14 cellular contexts compared by ENCODE assay signal in the genomic region with DNA sequence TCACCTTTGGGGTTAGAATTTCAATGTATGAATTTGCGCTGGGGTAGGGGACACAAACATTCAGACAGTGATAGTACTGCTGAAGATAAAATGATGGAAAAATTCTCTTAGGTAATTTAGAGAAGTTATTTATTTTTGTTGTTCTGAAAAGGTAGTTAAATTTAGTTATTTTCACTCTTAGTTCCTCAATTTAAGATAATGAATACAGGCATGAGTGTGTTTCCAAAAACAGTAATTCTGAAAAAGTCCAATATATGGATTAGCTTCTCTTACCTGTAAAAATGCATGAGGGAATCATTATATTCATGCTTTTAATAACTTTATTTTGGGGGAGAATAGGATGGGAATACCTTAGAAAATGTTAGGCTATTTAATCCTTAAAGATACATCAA.
DNase-seq lines count a peak whose midpoint lies in the region; ATAC-seq, FAIRE-seq and TF ChIP-seq lines count a peak whose summit lies in the region.
"Had no signal": no experiment of that assay in that cellular context is flagged by ENCODE, and none has a peak within 500 bp of the region (broad histone marks: within the 10 kb centered on the region; RNA-seq: fewer than 3 reads in every experiment).

No MANE protein-coding gene starts in this region.

- no peak overlapping the region for H3K4me2 ChIP-seq in HepG2 (ENCODE audit: low read depth, low read length)

- H3K9ac ChIP-seq in HepG2 (ENCODE audit: insufficient read depth, low read depth, low read length): no peak overlapping the region

- DNase-seq in WTC11 (ENCODE audit: low spot score) (no peak), HepG2 (ENCODE audit: low spot score) (no peak), spleen (no peak), medulla oblongata (ENCODE audit: extremely low spot score) (no peak)
- no peak for DNase-seq in activated CD4-positive, CD25-positive, alpha-beta regulatory T cell treated with anti-CD3 and anti-CD28 coated beads, Interleukin-2, amount 50 U/mL, for 72 hours
- DNase-seq: activated T-cell treated with anti-CD3 and anti-CD28 coated beads, Interleukin-2, amount 50 U/mL, for 72 hours; head of caudate nucleus; left colon; NCI-H2081 treated with DMSO at 0.1 percent for 48 hours; stimulated activated CD4-positive, alpha-beta T cell treated with anti-CD3 and anti-CD28 coated beads, Interleukin-2, amount 100 ng/mL, for 48 hours had no signal

- peaks cover 4% of the 10 kb centered on the region for H3K9me3 Mint-ChIP-seq in WTC11
- H3K9me3 Mint-ChIP-seq: activated T-cell treated with anti-CD3 and anti-CD28 coated beads, Interleukin-2, amount 50 U/mL, for 72 hours; stimulated activated naive CD8-positive, alpha-beta T cell treated with anti-CD3 and anti-CD28 coated beads, Interleukin-15, Interleukin-2, amounts not matched to agents 100 ng/mL and 50 ng/mL, for 24 hours had no signal

- H3K27ac ChIP-seq in HepG2 (ENCODE audit: extremely low read length, insufficient read depth, low read length): peak overlapping the region; percentile 89
- peak overlapping the region in 6 of 8 donors; percentile 24 to 92 (median 84) for H3K27ac ChIP-seq in spleen

- no peaks in the 10 kb centered on the region for H3K9me3 ChIP-seq in HepG2 (ENCODE audit: low read length)
- H3K9me3 ChIP-seq in spleen: no peaks in the 10 kb centered on the region

- no TSS peak for BruUV-seq in HepG2 (replicated peaks; lab: Mats Ljungman, UMichigan)

- peaks cover 85% of the 10 kb centered on the region for H3K4me1 Mint-ChIP-seq in WTC11

- H3K27me3 Mint-ChIP-seq in WTC11 (ENCODE audit: low read depth): no peaks in the 10 kb centered on the region
- H3K27me3 Mint-ChIP-seq: stimulated activated naive CD8-positive, alpha-beta T cell treated with anti-CD3 and anti-CD28 coated beads, Interleukin-15, Interleukin-2, amounts not matched to agents 100 ng/mL and 50 ng/mL, for 24 hours had no signal

- intact Hi-C loops in HepG2 (cut with micrococcal nuclease; ENCODE audit: unreplicated experiment): loop anchor here (5.0 kb wide), 1 partner anchor 39 kb away; no protein-coding TSS in a partner anchor
- intact Hi-C loops in spleen (cut with DNase I; ENCODE audit: low total_unique reads): no loop called here

- H3K36me3 Mint-ChIP-seq in WTC11: 0 out of 2 replicates have a peak, but pooled peaks cover 4% of the 10 kb centered on the region

- peak overlapping the region; percentile 98; the same call in 1 of the 2 replicates for H3K27ac Mint-ChIP-seq in WTC11
- H3K27ac Mint-ChIP-seq: activated T-cell treated with anti-CD3 and anti-CD28 coated beads, Interleukin-2, amount 50 U/mL, for 72 hours; stimulated activated naive CD8-positive, alpha-beta T cell treated with anti-CD3 and anti-CD28 coated beads, Interleukin-15, Interleukin-2, amounts not matched to agents 100 ng/mL and 50 ng/mL, for 24 hours had no signal

- no peak for TF ChIP-seq POLR2A in HepG2 (IDR thresholded peaks at IDR 0.05; ENCODE audit: insufficient read depth in 1 of 2, low read depth in 2 of 2, low read length in 2 of 2)
- no peak for TF ChIP-seq POLR2A in spleen (IDR thresholded peaks at IDR 0.05)

- no peak overlapping the region for H3K4me3 ChIP-seq in HepG2 (replicated peaks in 1 of 3; ENCODE audit: insufficient read depth in 1 of 3, low read depth in 2 of 3, low read length in 3 of 3)
- no peak overlapping the region for H3K4me3 ChIP-seq in spleen

- CTCF ChIA-PET in WTC11 (lab: Charles Lee) (interaction anchor here (0.9 to 1.2 kb wide), 2 partner anchors 27 to 189 kb away, joined by 4 to 5 read pairs; no protein-coding TSS in a partner anchor), HepG2 (lab: Yijun Ruan, JAX; ENCODE audit: low intra/inter-chr PET ratio, low total read pairs) (no interaction called here)

- no peak for FAIRE-seq in HepG2 (lab: Jason Lieb, UNC)

- H3K27me3 ChIP-seq in HepG2 (ENCODE audit: control insufficient read depth in 1 of 2, insufficient read depth in 2 of 2, low read length in 2 of 2) (no peaks in the 10 kb centered on the region), spleen (replicated peaks in 1 of 7) (peaks cover 0 to 3% (median 0%) of the 10 kb centered on the region in 7 donors)

- H3K4me1 ChIP-seq in HepG2 (ENCODE audit: insufficient read depth, low read length) (peaks cover 92% of the 10 kb centered on the region), spleen (peaks cover 32 to 99% (median 69%) of the 10 kb centered on the region in 6 donors)

- WGBS in HepG2 (ENCODE audit: low lambda C conversion rate): 100% methylated on average over 1 of the region's 1 CpG
- 89 to 100% (median 98%) methylated on average over 1 of the region's 1 CpG for WGBS in spleen, 5 donors

- peaks cover 66% of the 10 kb centered on the region for H4K20me1 ChIP-seq in HepG2 (ENCODE audit: insufficient read depth, low read length)

- no peak overlapping the region for H2AFZ ChIP-seq in HepG2 (ENCODE audit: low read length)

- TF ChIP-seq EP300 in HepG2 (IDR thresholded peaks at IDR 0.05; ENCODE audit: low read depth in 2 of 2, low read length in 2 of 2) (no peak), HepG2 (CRISPR knock-in tag; IDR thresholded peaks at IDR 0.05; ENCODE audit: borderline replicate concordance) (no peak)

- H3K36me3 ChIP-seq in HepG2 (replicated peaks in 1 of 2; ENCODE audit: control insufficient read depth in 1 of 2, insufficient read depth in 2 of 2, low read length in 2 of 2) (peaks cover 8 to 28% of the 10 kb centered on the region in 2 experiments), spleen (no peaks in the 10 kb centered on the region)

- in situ Hi-C loops in HepG2 (cut with HindIII; ENCODE audit: extremely low pct_ligation_motif_present, low pct_unique_long_range_greater_than_20kb): no loop called here

- TF ChIP-seq CTCF in WTC11 (IDR thresholded peaks at IDR 0.05): no peak
- no peak for TF ChIP-seq CTCF in HepG2 (CRISPR knock-in tag; IDR thresholded peaks at IDR 0.05)
- TF ChIP-seq CTCF in spleen (IDR thresholded peaks at IDR 0.05 in 8 of 11, conservative IDR thresholded peaks at IDR 0.05 in 3 of 11): no peak

- H3K79me2 ChIP-seq in HepG2 (ENCODE audit: insufficient read depth, low read length): peaks cover 87% of the 10 kb centered on the region

- H3K4me3 Mint-ChIP-seq in WTC11: no peak overlapping the region
- H3K4me3 Mint-ChIP-seq: stimulated activated naive CD8-positive, alpha-beta T cell treated with anti-CD3 and anti-CD28 coated beads, Interleukin-15, Interleukin-2, amounts not matched to agents 100 ng/mL and 50 ng/mL, for 24 hours had no signal

- peak; percentile 12 for ATAC-seq in GM19324 (IDR thresholded peaks at IDR 0.05; ENCODE audit: low FRiP score, unreplicated experiment)
- ATAC-seq in WTC11: no peak
- ATAC-seq in HepG2: no peak
- no peak for ATAC-seq in GM19455 (IDR thresholded peaks at IDR 0.05; ENCODE audit: unreplicated experiment)
- ATAC-seq in GM21529 (IDR thresholded peaks at IDR 0.05; ENCODE audit: unreplicated experiment): no peak
- ATAC-seq: activated T-cell treated with anti-CD3 and anti-CD28 coated beads, Interleukin-2, amount 50 U/mL, for 72 hours had no signal

- POLR2A ChIA-PET in WTC11 (lab: Charles Lee) (no interaction called here), HepG2 (lab: Yijun Ruan, JAX) (no interaction called here)

- no peak for TF ChIP-seq RAD21 in HepG2 (CRISPR knock-in tag; IDR thresholded peaks at IDR 0.05)

TF ChIP-seq in WTC11, 78 proteins besides CTCF, POLR2A, EP300 and RAD21:
- TF ChIP-seq IRF2 (CRISPR knock-in tag; IDR thresholded peaks at IDR 0.05; ENCODE audit: borderline replicate concordance, low read depth) (no peak), SMAD3 (CRISPR knock-in tag; IDR thresholded peaks at IDR 0.05; ENCODE audit: borderline replicate concordance) (no peak), TEAD1 (CRISPR knock-in tag; IDR thresholded peaks at IDR 0.05) (no peak), CREB1 (CRISPR knock-in tag; IDR thresholded peaks at IDR 0.05) (no peak), SP1 (CRISPR knock-in tag; conservative IDR thresholded peaks at IDR 0.05) (no peak), RELA (CRISPR knock-in tag; IDR thresholded peaks at IDR 0.05; ENCODE audit: borderline replicate concordance) (no peak)

TF ChIP-seq in HepG2, 621 proteins besides CTCF, POLR2A, EP300 and RAD21:
- no peak for TF ChIP-seq PHF5A (CRISPR knock-in tag; IDR thresholded peaks at IDR 0.05; ENCODE audit: low read depth, unreplicated experiment)
